In the genomic region with DNA sequence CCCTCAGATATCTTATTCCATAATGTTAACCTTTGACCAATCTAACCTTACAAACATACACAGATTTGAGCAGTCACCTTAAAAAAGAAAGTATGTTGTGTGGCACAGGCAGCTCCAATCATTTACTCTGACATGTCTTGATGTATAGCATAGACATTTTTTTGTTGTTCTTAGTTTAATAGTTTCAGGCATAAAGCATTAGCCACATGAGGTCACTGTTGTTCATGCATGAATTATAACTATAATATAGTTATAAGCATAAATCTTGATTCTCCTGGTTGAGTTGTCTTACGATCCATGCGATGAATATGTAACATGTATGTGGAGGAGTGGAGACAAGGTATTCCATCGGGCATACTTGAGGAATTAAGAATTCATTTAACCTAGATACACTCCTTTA, we compare ENCODE assay signal across 11 cellular contexts. TPM values are rescaled to one million over a fixed set of nuclear protein-coding genes. Genes with fewer than 3 reads are reported as not detected.
DNase-seq lines count a peak whose midpoint lies in the region; ATAC-seq and TF ChIP-seq lines count a peak whose summit lies in the region.
"Had no signal": no experiment of that assay in that cellular context is flagged by ENCODE, and none has a peak within 500 bp of the region (broad histone marks: within the 10 kb centered on the region; RNA-seq: fewer than 3 reads in every experiment).

No MANE protein-coding gene starts in this region.

- H3K36me3 ChIP-seq in osteoblast (ENCODE audit: insufficient read depth, low read length), result no peaks in the 10 kb centered on the region
- no peaks in the 10 kb centered on the region for H3K36me3 ChIP-seq in sigmoid colon
- H3K36me3 ChIP-seq: upper lobe of left lung had no signal

- WGBS in sigmoid colon, 2 donors, result 45 to 55% methylated on average over 3 of the region's 3 CpGs

- H3K27me3 ChIP-seq in osteoblast (ENCODE audit: insufficient read depth, low read length) (no peaks in the 10 kb centered on the region), sigmoid colon (no peaks in the 10 kb centered on the region)
- H3K27me3 ChIP-seq: upper lobe of left lung had no signal

- H3K9me3 ChIP-seq in osteoblast (ENCODE audit: low read depth, low read length), result no peaks in the 10 kb centered on the region
- no peaks in the 10 kb centered on the region for H3K9me3 ChIP-seq in sigmoid colon
- H3K9me3 ChIP-seq: upper lobe of left lung had no signal

- peak; percentile 33 for TF ChIP-seq CTCF in osteoblast (IDR thresholded peaks at IDR 0.05; ENCODE audit: extremely low read depth, low read depth, low read length)
- TF ChIP-seq CTCF in sigmoid colon (IDR thresholded peaks at IDR 0.05), result no peak

- H3K4me3 ChIP-seq in osteoblast (ENCODE audit: insufficient read depth, low read length) (no peak overlapping the region), sigmoid colon (no peak overlapping the region)
- H3K4me3 ChIP-seq: upper lobe of left lung had no signal

- TF ChIP-seq EP300 in sigmoid colon (IDR thresholded peaks at IDR 0.05), result no peak

- DNase-seq in NCI-H187 treated with DMSO at 0.1 percent for 48 hours (lab: John Stamatoyannopoulos, UW), result peak; percentile 38
- no peak for DNase-seq in NCI-H187 (lab: John Stamatoyannopoulos, UW)
- peak; percentile 48 for DNase-seq in NCI-H1436 treated with DMSO at 0.1 percent for 48 hours (lab: John Stamatoyannopoulos, UW)
- peak; percentile 43 for DNase-seq in amniotic epithelial cell (ENCODE audit: low read depth)
- no peak for DNase-seq in osteoblast (ENCODE audit: insufficient read length, low spot score, missing footprints)
- no peak for DNase-seq in sigmoid colon
- DNase-seq: stimulated activated CD4-positive, alpha-beta T cell treated with anti-CD3 and anti-CD28 coated beads, Interleukin-1b, Interleukin-23, amount 100 ng/mL, for 48 hours; upper lobe of left lung had no signal

- no peak overlapping the region for H2AFZ ChIP-seq in osteoblast (ENCODE audit: low read length)

- H3K4me2 ChIP-seq in osteoblast (ENCODE audit: insufficient read depth, low read length), result no peak overlapping the region

- ATAC-seq in GM21717 (IDR thresholded peaks at IDR 0.05; ENCODE audit: unreplicated experiment) (no peak), GM21515 (IDR thresholded peaks at IDR 0.05; ENCODE audit: unreplicated experiment) (no peak)

- H3K27ac ChIP-seq in osteoblast (ENCODE audit: low read depth, low read length), result no peak overlapping the region
- H3K27ac ChIP-seq in sigmoid colon, result no peak overlapping the region
- H3K27ac ChIP-seq: upper lobe of left lung had no signal

- intact Hi-C loops in sigmoid colon (cut with DNase I), result no loop called here

- H4K20me1 ChIP-seq in osteoblast (ENCODE audit: insufficient read depth, low read length), result no peaks in the 10 kb centered on the region

- H3K79me2 ChIP-seq in osteoblast (ENCODE audit: insufficient read depth, low read length), result no peaks in the 10 kb centered on the region

- no peak for TF ChIP-seq POLR2A in sigmoid colon (IDR thresholded peaks at IDR 0.05)

- no peaks in the 10 kb centered on the region for H3K4me1 ChIP-seq in osteoblast (ENCODE audit: insufficient read depth, low read length)
- no peaks in the 10 kb centered on the region for H3K4me1 ChIP-seq in sigmoid colon
- H3K4me1 ChIP-seq: upper lobe of left lung had no signal

RNA-seq across cellular contexts. Expression of a gene that starts 26.1 kb away (rescaled TPM):
- total RNA-seq in osteoblast (under 0.01 TPM in 2 replicates), sigmoid colon (1 to 10 TPM in 2 of 4 donors, under 1 TPM in 2; 0.68 to 4.4 (median 0.95) TPM)
- polyA plus RNA-seq in sigmoid colon, result under 1 TPM in 2 of 3 donors, not detected in 1; under 0.01 to 0.38 TPM
- polyA plus RNA-seq: AG04450 had no signal

Comparison
In these comparisons a context has a peak if more than half of its experiments do, and no peak if none do; other contexts are left out.
1. DNase-seq: peak in NCI-H187 treated with DMSO at 0.1 percent for 48 hours (single experiment), NCI-H1436 treated with DMSO at 0.1 percent for 48 hours (single experiment) and amniotic epithelial cell (single experiment); none in NCI-H187 (0 of 2), osteoblast (single experiment) and sigmoid colon (single experiment).